20 cellular contexts compared by ENCODE assay signal in genomic region chr3:142223282-142223681, GRCh38. TPM values are rescaled to one million over a fixed set of nuclear protein-coding genes. Genes with fewer than 3 reads are reported as not detected.
DNase-seq lines count a peak whose midpoint lies in the region; ATAC-seq and TF ChIP-seq lines count a peak whose summit lies in the region.
"Had no signal": no experiment of that assay in that cellular context is flagged by ENCODE, and none has a peak within 500 bp of the region (broad histone marks: within the 10 kb centered on the region; RNA-seq: fewer than 3 reads in every experiment).

No MANE protein-coding gene starts in this region.

- no peak for DNase-seq in activated T-cell treated with anti-CD3 and anti-CD28 coated beads, Interleukin-2, amount 50 U/mL, for 72 hours
- DNase-seq in activated T-cell treated with anti-CD3 and anti-CD28 coated beads, Interleukin-2, amount 50 U/mL, for 24 hours, result no peak
- DNase-seq in activated T-helper 1 cell treated with anti-CD3 and anti-CD28 coated beads, Interleukin-12 subunit alpha, Interleukin-12 subunit beta, Interleukin-2, Interleukin-4 antibody, amounts not matched to agents 30 ng/mL and 10 ng/mL and 1 ng/mL, durations not matched to agents 14 hours and 24 hours and 36 hours (ENCODE audit: low spot score), result no peak
- no peak for DNase-seq in memory B cell (ENCODE audit: low spot score in 2 of 2)
- DNase-seq in thoracic aorta (ENCODE audit: low spot score), result no peak
- DNase-seq in stimulated activated CD8-positive, alpha-beta memory T cell treated with anti-CD3 and anti-CD28 coated beads, Interleukin-4, amount 100 ng/mL, for 48 hours, result no peak
- DNase-seq in erythroblast (lab: John Stamatoyannopoulos, UW), result no peak
- DNase-seq: ACHN; activated CD8-positive, alpha-beta memory T cell treated with anti-CD3 and anti-CD28 coated beads for 24 hours; body of pancreas; hippocampal formation; kidney glomerular epithelial cell; NCI-H1048; NCI-H774; stimulated activated CD4-positive, alpha-beta T cell treated with anti-CD3 and anti-CD28 coated beads, Interleukin-12 subunit alpha, Interleukin-12 subunit beta, amount 100 ng/mL, for 4 hours; stimulated activated naive CD8-positive, alpha-beta T cell treated with anti-CD3 and anti-CD28 coated beads, Interleukin-15, Interleukin-2, amounts not matched to agents 100 U/mL and 50 U/mL, for 24 hours had no signal

- peak overlapping the region; percentile 83 to 93 for H3K27ac ChIP-seq in thoracic aorta
- H3K27ac ChIP-seq: parathyroid adenoma, vagina had no signal

- H3K9me3 ChIP-seq in thoracic aorta, result no peaks in the 10 kb centered on the region
- H3K9me3 ChIP-seq: body of pancreas, mucosa of descending colon, vagina had no signal

- H3K9me3 Mint-ChIP-seq in activated T-cell treated with anti-CD3 and anti-CD28 coated beads, Interleukin-2, amount 50 U/mL, for 72 hours, result no peaks in the 10 kb centered on the region
- H3K9me3 Mint-ChIP-seq in activated T-cell treated with anti-CD3 and anti-CD28 coated beads, Interleukin-2, amount 50 U/mL, for 24 hours, result no peaks in the 10 kb centered on the region
- no peaks in the 10 kb centered on the region for H3K9me3 Mint-ChIP-seq in activated T-helper 1 cell treated with anti-CD3 and anti-CD28 coated beads, Interleukin-12 subunit alpha, Interleukin-12 subunit beta, Interleukin-2, Interleukin-4 antibody, amounts not matched to agents 30 ng/mL and 10 ng/mL and 1 ng/mL, durations not matched to agents 14 hours and 24 hours and 36 hours
- no peaks in the 10 kb centered on the region for H3K9me3 Mint-ChIP-seq in memory B cell

- intact Hi-C loops in activated T-helper 1 cell treated with anti-CD3 and anti-CD28 coated beads, Interleukin-12 subunit alpha, Interleukin-12 subunit beta, Interleukin-2, Interleukin-4 antibody, amounts not matched to agents 30 ng/mL and 10 ng/mL and 1 ng/mL, durations not matched to agents 14 hours and 24 hours and 36 hours (cut with micrococcal nuclease), result loop anchor here (10.0 kb wide), 2 partner anchors 348 to 502 kb away; partner anchors contain the start of genes ATP1B3 and TRPC1

- TF ChIP-seq POLR2A in erythroblast (IDR thresholded peaks at IDR 0.05; ENCODE audit: low read length), result no peak

- ATAC-seq in activated T-cell treated with anti-CD3 and anti-CD28 coated beads, Interleukin-2, amount 50 U/mL, for 72 hours (replicated peaks in 1 of 2), result no peak
- ATAC-seq in memory B cell (ENCODE audit: low read depth), result no peak
- ATAC-seq in thoracic aorta (ENCODE audit: insufficient number of reproducible peaks, low FRiP score, low read depth), result no peak
- ATAC-seq in HG02678 (IDR thresholded peaks at IDR 0.05; ENCODE audit: unreplicated experiment), result no peak
- ATAC-seq: body of pancreas; mucosa of descending colon; stimulated activated naive CD8-positive, alpha-beta T cell treated with anti-CD3 and anti-CD28 coated beads, Interleukin-15, Interleukin-2, amounts not matched to agents 100 U/mL and 50 U/mL, for 24 hours had no signal

- peaks cover 22% of the 10 kb centered on the region for H3K4me1 Mint-ChIP-seq in activated T-cell treated with anti-CD3 and anti-CD28 coated beads, Interleukin-2, amount 50 U/mL, for 72 hours (ENCODE audit: low read depth)
- H3K4me1 Mint-ChIP-seq in activated T-cell treated with anti-CD3 and anti-CD28 coated beads, Interleukin-2, amount 50 U/mL, for 24 hours (ENCODE audit: low read depth), result peaks cover 23% of the 10 kb centered on the region
- H3K4me1 Mint-ChIP-seq in activated T-helper 1 cell treated with anti-CD3 and anti-CD28 coated beads, Interleukin-12 subunit alpha, Interleukin-12 subunit beta, Interleukin-2, Interleukin-4 antibody, amounts not matched to agents 30 ng/mL and 10 ng/mL and 1 ng/mL, durations not matched to agents 14 hours and 24 hours and 36 hours (ENCODE audit: low read depth), result peaks cover 20% of the 10 kb centered on the region
- H3K4me1 Mint-ChIP-seq in memory B cell, result peaks cover 6% of the 10 kb centered on the region

- H3K4me3 Mint-ChIP-seq in activated T-cell treated with anti-CD3 and anti-CD28 coated beads, Interleukin-2, amount 50 U/mL, for 72 hours, result no peak overlapping the region
- H3K4me3 Mint-ChIP-seq in activated T-cell treated with anti-CD3 and anti-CD28 coated beads, Interleukin-2, amount 50 U/mL, for 24 hours, result no peak overlapping the region
- peak overlapping the region; percentile 91 for H3K4me3 Mint-ChIP-seq in activated T-helper 1 cell treated with anti-CD3 and anti-CD28 coated beads, Interleukin-12 subunit alpha, Interleukin-12 subunit beta, Interleukin-2, Interleukin-4 antibody, amounts not matched to agents 30 ng/mL and 10 ng/mL and 1 ng/mL, durations not matched to agents 14 hours and 24 hours and 36 hours
- no peak overlapping the region for H3K4me3 Mint-ChIP-seq in memory B cell

- no peaks in the 10 kb centered on the region for H3K36me3 ChIP-seq in thoracic aorta
- H3K36me3 ChIP-seq: vagina had no signal

- no peaks in the 10 kb centered on the region for H3K27me3 Mint-ChIP-seq in activated T-cell treated with anti-CD3 and anti-CD28 coated beads, Interleukin-2, amount 50 U/mL, for 72 hours (ENCODE audit: low read depth)
- H3K27me3 Mint-ChIP-seq in activated T-cell treated with anti-CD3 and anti-CD28 coated beads, Interleukin-2, amount 50 U/mL, for 24 hours, result no peaks in the 10 kb centered on the region
- no peaks in the 10 kb centered on the region for H3K27me3 Mint-ChIP-seq in activated T-helper 1 cell treated with anti-CD3 and anti-CD28 coated beads, Interleukin-12 subunit alpha, Interleukin-12 subunit beta, Interleukin-2, Interleukin-4 antibody, amounts not matched to agents 30 ng/mL and 10 ng/mL and 1 ng/mL, durations not matched to agents 14 hours and 24 hours and 36 hours (ENCODE audit: insufficient read depth)
- H3K27me3 Mint-ChIP-seq in memory B cell, result no peaks in the 10 kb centered on the region

- no peaks in the 10 kb centered on the region for H3K27me3 ChIP-seq in thoracic aorta (replicated peaks; ENCODE audit: insufficient read depth)
- H3K27me3 ChIP-seq: body of pancreas, vagina had no signal

- peak overlapping the region; percentile 98 for H3K4me3 ChIP-seq in thoracic aorta
- H3K4me3 ChIP-seq: body of pancreas, mucosa of descending colon had no signal

- TF ChIP-seq CTCF in thoracic aorta (IDR thresholded peaks at IDR 0.05), result no peak

- peak overlapping the region; percentile 68 for H3K27ac Mint-ChIP-seq in activated T-cell treated with anti-CD3 and anti-CD28 coated beads, Interleukin-2, amount 50 U/mL, for 72 hours
- H3K27ac Mint-ChIP-seq in activated T-cell treated with anti-CD3 and anti-CD28 coated beads, Interleukin-2, amount 50 U/mL, for 24 hours, result no peak overlapping the region
- H3K27ac Mint-ChIP-seq in activated T-helper 1 cell treated with anti-CD3 and anti-CD28 coated beads, Interleukin-12 subunit alpha, Interleukin-12 subunit beta, Interleukin-2, Interleukin-4 antibody, amounts not matched to agents 30 ng/mL and 10 ng/mL and 1 ng/mL, durations not matched to agents 14 hours and 24 hours and 36 hours, result no peak overlapping the region
- H3K27ac Mint-ChIP-seq in memory B cell, result peak overlapping the region; percentile 14

- no peaks in the 10 kb centered on the region for H3K36me3 Mint-ChIP-seq in activated T-cell treated with anti-CD3 and anti-CD28 coated beads, Interleukin-2, amount 50 U/mL, for 72 hours (ENCODE audit: insufficient read depth in 2 of 2)
- peaks cover 4% of the 10 kb centered on the region for H3K36me3 Mint-ChIP-seq in activated T-cell treated with anti-CD3 and anti-CD28 coated beads, Interleukin-2, amount 50 U/mL, for 24 hours (ENCODE audit: low read depth)
- H3K36me3 Mint-ChIP-seq in activated T-helper 1 cell treated with anti-CD3 and anti-CD28 coated beads, Interleukin-12 subunit alpha, Interleukin-12 subunit beta, Interleukin-2, Interleukin-4 antibody, amounts not matched to agents 30 ng/mL and 10 ng/mL and 1 ng/mL, durations not matched to agents 14 hours and 24 hours and 36 hours (ENCODE audit: low read depth), result peaks cover 6% of the 10 kb centered on the region
- H3K36me3 Mint-ChIP-seq in memory B cell, result no peaks in the 10 kb centered on the region

- peaks cover 20 to 44% of the 10 kb centered on the region in 2 donors for H3K4me1 ChIP-seq in thoracic aorta (ENCODE audit: control insufficient read depth in 1 of 2, low read depth in 2 of 2)
- H3K4me1 ChIP-seq: parathyroid adenoma had no signal

RNA-seq across cellular contexts. Expression of gene GK5, which starts 2.1 kb away (rescaled TPM):
- 10 to 100 TPM; 10.1 to 12.0 TPM for total RNA-seq in activated T-cell treated with anti-CD3 and anti-CD28 coated beads, Interleukin-2, amount 50 U/mL, for 72 hours
- total RNA-seq in activated T-helper 1 cell treated with anti-CD3 and anti-CD28 coated beads, Interleukin-12 subunit alpha, Interleukin-12 subunit beta, Interleukin-2, Interleukin-4 antibody, amounts not matched to agents 30 ng/mL and 10 ng/mL and 1 ng/mL, durations not matched to agents 14 hours and 24 hours and 36 hours, result 16.8 and 17.2 TPM in 2 replicates
- total RNA-seq in thoracic aorta, result 10 to 100 TPM; 35.6 to 43.0 TPM

Comparison
In these comparisons a context has a peak if more than half of its experiments do, and no peak if none do; other contexts are left out.
1. H3K27ac Mint-ChIP-seq: peak in activated T-cell treated with anti-CD3 and anti-CD28 coated beads, Interleukin-2, amount 50 U/mL, for 72 hours (single experiment) and memory B cell (single experiment); none in activated T-cell treated with anti-CD3 and anti-CD28 coated beads, Interleukin-2, amount 50 U/mL, for 24 hours (single experiment) and activated T-helper 1 cell treated with anti-CD3 and anti-CD28 coated beads, Interleukin-12 subunit alpha, Interleukin-12 subunit beta, Interleukin-2, Interleukin-4 antibody, amounts not matched to agents 30 ng/mL and 10 ng/mL and 1 ng/mL, durations not matched to agents 14 hours and 24 hours and 36 hours (single experiment).